1 cellular context compared by ENCODE assay signal in genomic region chr19:7916908-7917291, GRCh38.
TF ChIP-seq lines count a peak whose summit lies in the region.

No MANE protein-coding gene starts in this region.

TF ChIP-seq in HepG2, 621 proteins besides CTCF, POLR2A, EP300 and RAD21 (continued from another document):
- TF ChIP-seq SALL1 (CRISPR knock-in tag; IDR thresholded peaks at IDR 0.05), result no peak
